ENCODE assay signal across 8 cellular contexts in the genomic region with DNA sequence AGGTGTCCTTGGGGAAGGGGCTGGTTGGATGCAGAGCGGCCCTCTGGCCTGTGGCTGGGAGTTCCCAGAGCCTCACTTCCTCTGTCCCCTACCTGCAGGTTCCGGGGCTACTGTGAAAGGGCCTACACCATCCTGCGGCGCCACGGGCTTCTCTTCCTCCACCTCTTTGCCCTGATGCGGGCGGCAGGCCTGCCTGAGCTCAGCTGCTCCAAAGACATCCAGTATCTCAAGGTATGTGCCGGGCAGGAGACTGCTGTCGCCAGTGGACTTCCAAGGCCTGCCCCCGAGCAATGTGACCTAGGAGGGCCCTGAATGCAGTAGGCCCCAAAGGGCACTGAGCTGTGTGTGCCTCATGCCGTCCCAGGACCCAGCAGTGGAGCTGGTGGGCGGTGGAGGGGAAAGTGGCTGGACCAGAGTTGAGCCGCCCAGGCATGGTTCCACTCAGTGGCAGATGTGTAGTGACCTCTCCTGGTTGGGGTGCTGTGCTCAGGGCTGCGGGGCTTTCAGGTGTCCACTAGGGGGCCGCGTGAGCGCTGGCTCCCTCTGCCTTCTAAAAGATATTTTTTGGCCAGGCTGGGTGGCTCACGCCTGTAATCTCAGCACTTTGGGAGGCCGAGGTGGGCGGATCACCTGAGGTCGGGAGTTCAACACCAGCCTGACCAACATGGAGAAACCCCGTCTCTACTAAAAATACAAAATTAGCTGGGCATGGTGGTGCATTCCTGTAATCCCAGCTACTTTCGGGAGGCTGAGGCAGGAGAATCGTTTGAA.
DNase-seq lines count a peak whose midpoint lies in the region; ATAC-seq and TF ChIP-seq lines count a peak whose summit lies in the region.

No MANE protein-coding gene starts in this region.

- H3K9me3 ChIP-seq in breast epithelium = peaks cover 0 to 7% of the 10 kb centered on the region in 2 donors

- intact Hi-C loops in breast epithelium (cut with DNase I; ENCODE audit: low total_unique reads) = no loop called here
- intact Hi-C loops in left colon (cut with DNase I, micrococcal nuclease) = no loop called here

- no peak overlapping the region for H3K4me3 ChIP-seq in breast epithelium

- H3K27ac ChIP-seq in VCaP (no peak overlapping the region), breast epithelium (no peak overlapping the region)

- H3K4me1 ChIP-seq in breast epithelium = no peaks in the 10 kb centered on the region

- peak; percentile 89 for TF ChIP-seq CTCF in VCaP (conservative IDR thresholded peaks at IDR 0.05)
- peak; percentile 38 to 73 (median 50) for TF ChIP-seq CTCF in breast epithelium (IDR thresholded peaks at IDR 0.05)

- ATAC-seq in left colon = peak; percentile 82
- ATAC-seq in GM19397 (IDR thresholded peaks at IDR 0.05; ENCODE audit: unreplicated experiment) = no peak

- H3K36me3 ChIP-seq in breast epithelium = no peaks in the 10 kb centered on the region

- TF ChIP-seq POLR2A in GM19193 (IDR thresholded peaks at IDR 0.05; ENCODE audit: extremely low read depth, insufficient read depth, insufficient read length) = peak; percentile 16
- TF ChIP-seq POLR2A in breast epithelium (IDR thresholded peaks at IDR 0.05) = no peak

- DNase-seq in AG20443 (ENCODE audit: low spot score) (peak; percentile 87), NCI-H1105 (lab: John Stamatoyannopoulos, UW) (peak; percentile 5), breast epithelium (ENCODE audit: low spot score in 2 of 2) (no peak), left colon (peak in 1 of 2 donors; percentile 64)
- peak; percentile 59 for DNase-seq in stimulated activated CD8-positive, alpha-beta memory T cell treated with anti-CD3 and anti-CD28 coated beads, Interleukin-4, amount 100 ng/mL, for 24 hours (ENCODE audit: low read depth)

- no peaks in the 10 kb centered on the region for H3K27me3 ChIP-seq in breast epithelium

Comparison
In these comparisons a context has a peak if more than half of its experiments do, and no peak if none do; other contexts are left out.
1. DNase-seq: peak in AG20443 (single experiment), NCI-H1105 (single experiment) and stimulated activated CD8-positive, alpha-beta memory T cell treated with anti-CD3 and anti-CD28 coated beads, Interleukin-4, amount 100 ng/mL, for 24 hours (single experiment); none in breast epithelium (0 of 2).